1 cellular context compared by ENCODE assay signal in the genomic region with DNA sequence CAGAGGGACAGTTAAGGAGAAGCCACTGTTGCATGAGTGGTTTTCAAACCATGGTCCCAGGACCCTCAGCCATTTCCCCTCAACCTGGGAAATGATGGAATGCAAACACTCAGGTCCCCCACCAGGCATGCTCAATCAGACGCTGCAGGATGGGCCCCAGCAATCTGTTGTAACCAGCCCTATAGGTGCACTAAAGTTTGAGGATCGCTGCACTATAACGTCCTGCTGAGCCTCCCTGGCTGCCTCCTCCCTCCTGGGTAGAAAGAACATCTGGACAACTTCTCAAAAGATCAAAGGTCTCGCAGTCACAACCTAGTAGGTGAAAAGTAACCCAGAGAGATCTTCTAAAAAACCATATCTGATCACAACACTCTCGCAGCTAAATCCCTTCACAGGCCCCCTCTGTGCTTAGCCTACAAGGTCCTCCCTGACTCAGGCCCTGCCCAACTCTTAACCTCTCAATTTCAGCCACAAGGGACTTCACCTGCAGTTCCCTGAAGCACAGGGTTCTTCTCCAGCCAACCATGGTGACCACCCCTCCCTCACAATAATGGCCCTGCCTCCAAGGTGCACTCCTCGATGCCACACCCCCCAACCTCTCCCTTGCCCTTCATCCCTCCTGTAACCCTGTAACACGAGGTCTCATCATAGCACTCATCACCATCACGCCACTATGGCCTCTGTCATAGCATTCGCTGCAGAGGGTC.
TF ChIP-seq lines count a peak whose summit lies in the region.

No MANE protein-coding gene starts in this region.

TF ChIP-seq in IMR-90, 13 proteins besides CTCF, POLR2A, EP300 and RAD21 (continued from another document):
- TF ChIP-seq ELK1 (IDR thresholded peaks at IDR 0.05; ENCODE audit: borderline replicate concordance, low read depth, low read length) (no peak), MAFK (IDR thresholded peaks at IDR 0.05; ENCODE audit: low read depth, low read length) (no peak), MXI1 (IDR thresholded peaks at IDR 0.05; ENCODE audit: borderline replicate concordance, low read depth, low read length) (no peak)
TF ChIP-seq in IMR-90: peak in this region for 0.
